Comparison of ENCODE assay signal across 9 cellular contexts in the genomic region with DNA sequence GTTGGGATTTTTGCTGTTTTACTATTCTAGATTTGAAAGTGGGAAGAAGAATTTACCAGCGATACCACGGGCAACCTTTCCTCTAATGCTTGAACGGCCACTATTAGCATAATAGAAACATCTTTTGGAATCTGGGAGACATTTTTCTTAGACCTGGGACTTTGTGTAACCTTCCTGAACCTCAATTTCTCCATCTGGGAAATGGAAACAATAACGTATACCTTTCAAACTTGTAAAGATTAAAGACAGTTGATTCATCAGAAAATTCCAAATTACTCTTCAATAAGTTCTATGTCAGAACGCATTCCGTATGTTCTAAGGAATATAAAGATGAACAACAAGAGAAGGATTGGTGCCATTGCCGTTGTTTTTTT. TPM values are rescaled to one million over a fixed set of nuclear protein-coding genes. Genes with fewer than 3 reads are reported as not detected.
A peak's percentile ranks its signal among the peaks of the same experiment; 100 is the strongest.
DNase-seq lines count a peak whose midpoint lies in the region; ATAC-seq and TF ChIP-seq lines count a peak whose summit lies in the region.
"Had no signal": no experiment of that assay in that cellular context is flagged by ENCODE, and none has a peak within 500 bp of the region (broad histone marks: within the 10 kb centered on the region; RNA-seq: fewer than 3 reads in every experiment).

No MANE protein-coding gene starts in this region.

- ATAC-seq in natural killer cell treated with Interleukin-12 subunit alpha and Interleukin-12 subunit beta and Interleukin-15 and Interleukin-18, amount 100 ng/mL, for 72 hours: no peak
- ATAC-seq in GM18505 (IDR thresholded peaks at IDR 0.05; ENCODE audit: unreplicated experiment): no peak

- H3K27me3 ChIP-seq in AG04450 (ENCODE audit: control insufficient read depth, insufficient read depth, low read length) (no peaks in the 10 kb centered on the region), Karpas-422 (ENCODE audit: low read length) (no peaks in the 10 kb centered on the region)
- no peaks in the 10 kb centered on the region for H3K27me3 ChIP-seq in effector memory CD4-positive, alpha-beta T cell (replicated peaks; ENCODE audit: control insufficient read depth, insufficient read depth, low read length, poor library complexity, severe bottlenecking)

- 0 out of 2 replicates have a peak, but pooled peaks cover 3% of the 10 kb centered on the region for H3K4me1 ChIP-seq in Karpas-422 (ENCODE audit: low read length)
- peaks cover 7% of the 10 kb centered on the region for H3K4me1 ChIP-seq in effector memory CD4-positive, alpha-beta T cell (ENCODE audit: control insufficient read depth, insufficient read depth, low read length, poor library complexity, severe bottlenecking)

- peak overlapping the region; percentile 82 to 89 for H3K27ac Mint-ChIP-seq in natural killer cell treated with Interleukin-12 subunit alpha and Interleukin-12 subunit beta and Interleukin-15 and Interleukin-18, amount 100 ng/mL, for 72 hours

- H3K9me3 Mint-ChIP-seq in natural killer cell treated with Interleukin-12 subunit alpha and Interleukin-12 subunit beta and Interleukin-15 and Interleukin-18, amount 100 ng/mL, for 72 hours: no peaks in the 10 kb centered on the region

- H3K4me3 ChIP-seq in AG04450 (ENCODE audit: low read depth, low read length): peak overlapping the region; percentile 65
- H3K4me3 ChIP-seq in Karpas-422 (ENCODE audit: low read length): peak overlapping the region; percentile 38; the same call in 1 of the 2 replicates
- peak overlapping the region; percentile 86 for H3K4me3 ChIP-seq in effector memory CD4-positive, alpha-beta T cell (ENCODE audit: insufficient read depth, low read depth, low read length, poor library complexity, severe bottlenecking)

- H3K9ac ChIP-seq in Karpas-422 (ENCODE audit: low read length): 0 out of 2 replicates have a peak overlapping the region, but pooled peaks have one; percentile 24

- H3K9me3 ChIP-seq in AG04450 (ENCODE audit: control insufficient read depth, insufficient read depth, low read length) (peaks cover 3% of the 10 kb centered on the region; the same call in 1 of the 2 replicates), Karpas-422 (ENCODE audit: low read length) (no peaks in the 10 kb centered on the region)
- no peaks in the 10 kb centered on the region for H3K9me3 ChIP-seq in effector memory CD4-positive, alpha-beta T cell (ENCODE audit: control insufficient read depth, low read length)

- no peak for TF ChIP-seq POLR2A in GM18505 (IDR thresholded peaks at IDR 0.05; ENCODE audit: borderline replicate concordance, extremely low read depth, insufficient read depth, insufficient read length)

- H3K27me3 Mint-ChIP-seq in natural killer cell treated with Interleukin-12 subunit alpha and Interleukin-12 subunit beta and Interleukin-15 and Interleukin-18, amount 100 ng/mL, for 72 hours: peaks cover 8 to 21% of the 10 kb centered on the region in 2 donors

- POLR2A ChIA-PET in AG04450 (lab: Yijun Ruan, JAX): interaction anchor here (0.6 to 1.2 kb wide), 3 partner anchors 34 to 722 kb away, joined by 3 to 4 read pairs (median 3); no protein-coding TSS in a partner anchor

- no peak overlapping the region for H3K27ac ChIP-seq in AG04450 (ENCODE audit: low read depth, low read length)
- no peak overlapping the region for H3K27ac ChIP-seq in Karpas-422 (ENCODE audit: low read length)
- H3K27ac ChIP-seq in effector memory CD4-positive, alpha-beta T cell (ENCODE audit: insufficient read depth, low read length, poor library complexity, severe bottlenecking): peak overlapping the region; percentile 80

- peaks cover 5 to 8% of the 10 kb centered on the region in 2 donors for H3K4me1 Mint-ChIP-seq in natural killer cell treated with Interleukin-12 subunit alpha and Interleukin-12 subunit beta and Interleukin-15 and Interleukin-18, amount 100 ng/mL, for 72 hours (ENCODE audit: low read depth in 2 of 2)

- peak overlapping the region; percentile 44 for H3K4me2 ChIP-seq in Karpas-422 (ENCODE audit: low read depth, low read length, poor library complexity, severe bottlenecking)

- peak overlapping the region; percentile 65 for H2AFZ ChIP-seq in Karpas-422 (ENCODE audit: low read length)

- no peaks in the 10 kb centered on the region for H3K36me3 ChIP-seq in Karpas-422 (ENCODE audit: insufficient read depth, low read length)
- no peaks in the 10 kb centered on the region for H3K36me3 ChIP-seq in effector memory CD4-positive, alpha-beta T cell (ENCODE audit: control insufficient read depth, insufficient read depth, low read length)

- no peaks in the 10 kb centered on the region for H4K20me1 ChIP-seq in Karpas-422 (ENCODE audit: insufficient read depth, low read depth, low read length)

- CTCF ChIA-PET in AG04450 (lab: Charles Lee): interaction anchor here (0.7 to 1.9 kb wide), 28 partner anchors 8 to 356 kb away, joined by 3 to 24 read pairs (median 4); no protein-coding TSS in a partner anchor

- no peaks in the 10 kb centered on the region for H3K9me2 ChIP-seq in Karpas-422 (replicated peaks; ENCODE audit: insufficient read depth, low read length)

- DNase-seq in AG04450 (ENCODE audit: low read depth, low spot score) (no peak), Karpas-422 (no peak), NCI-H1092 treated with DMSO at 0.1 percent for 48 hours (lab: John Stamatoyannopoulos, UW) (no peak), HT-29 (ENCODE audit: low spot score) (no peak)
- DNase-seq in effector memory CD4-positive, alpha-beta T cell: no peak
- DNase-seq in natural killer cell treated with Interleukin-12 subunit alpha and Interleukin-12 subunit beta and Interleukin-15 and Interleukin-18, amount 100 ng/mL, for 72 hours (ENCODE audit: low spot score): no peak
- DNase-seq in stimulated activated CD4-positive, alpha-beta T cell treated with anti-CD3 and anti-CD28 coated beads, Interleukin-4, amount 100 ng/mL, for 1 hour: no peak

- no peak for TF ChIP-seq CTCF in AG04450 (IDR thresholded peaks at IDR 0.05; ENCODE audit: low read depth, low read length)

- no peaks in the 10 kb centered on the region for H3K36me3 Mint-ChIP-seq in natural killer cell treated with Interleukin-12 subunit alpha and Interleukin-12 subunit beta and Interleukin-15 and Interleukin-18, amount 100 ng/mL, for 72 hours

- no peaks in the 10 kb centered on the region for H3K79me2 ChIP-seq in Karpas-422 (ENCODE audit: low read length)

- peak overlapping the region; percentile 90 for H3K4me3 Mint-ChIP-seq in natural killer cell treated with Interleukin-12 subunit alpha and Interleukin-12 subunit beta and Interleukin-15 and Interleukin-18, amount 100 ng/mL, for 72 hours

RNA-seq across cellular contexts. Expression of gene RNLS, which starts 0.5 kb away (rescaled TPM):
- polyA plus RNA-seq in AG04450 (2011; rRNA removed): 6.1 and 8.0 TPM in 2 replicates
- polyA minus RNA-seq in AG04450 (2011; rRNA and poly(A)+ RNA removed): 3.0 and 4.8 TPM in 2 replicates
- not detected in 2 replicates for total RNA-seq in Karpas-422 (2014; rRNA removed; shearing (Covaris generic); ENCODE audit: low replicate concordance)
- 1 to 10 TPM; 2.4 to 2.9 TPM for total RNA-seq in natural killer cell treated with Interleukin-12 subunit alpha and Interleukin-12 subunit beta and Interleukin-15 and Interleukin-18, amount 100 ng/mL, for 72 hours
- total RNA-seq in HT-29 (2014; rRNA removed; shearing (Covaris generic)): 20.8 and 25.1 TPM in 2 replicates

RNA-seq across cellular contexts. Expression of gene LIPJ, which starts 3.0 kb away (rescaled TPM):
- not detected in 2 replicates for polyA plus RNA-seq in AG04450 (2011; rRNA removed)
- not detected in 2 replicates for polyA minus RNA-seq in AG04450 (2011; rRNA and poly(A)+ RNA removed)
- total RNA-seq in Karpas-422 (2014; rRNA removed; shearing (Covaris generic); ENCODE audit: low replicate concordance): not detected in 2 replicates
- total RNA-seq in natural killer cell treated with Interleukin-12 subunit alpha and Interleukin-12 subunit beta and Interleukin-15 and Interleukin-18, amount 100 ng/mL, for 72 hours: not detected
- total RNA-seq in HT-29 (2014; rRNA removed; shearing (Covaris generic)): not detected in 2 replicates
- total RNA-seq: HT1080 had no signal
